ENCODE assay signal across 8 cellular contexts in genomic region chr19:49590071-49590970, GRCh38. TPM values are rescaled to one million over a fixed set of nuclear protein-coding genes. Genes with fewer than 3 reads are reported as not detected.
DNase-seq lines count a peak whose midpoint lies in the region.

No MANE protein-coding gene starts in this region.

- H3K4me1 ChIP-seq in HAP-1: no peaks in the 10 kb centered on the region

- DNase-seq in GDM1 (lab: John Stamatoyannopoulos, UW) (peak; percentile 96), HAP-1 (ENCODE audit: low spot score in 2 of 2) (peak; percentile 97 to 99), NAMALWA (ENCODE audit: low spot score) (peak; percentile 99), SK-N-MC (ENCODE audit: low read depth, low spot score) (peak; percentile 98), glomerular endothelial cell (ENCODE audit: extremely low read depth, low read depth, low spot score) (peak; percentile 75), occipital lobe (lab: John Stamatoyannopoulos, UW) (peak; percentile 83)

- H3K9me3 Mint-ChIP-seq in activated naive CD4-positive, alpha-beta T cell treated with anti-CD3 and anti-CD28 coated beads, Interleukin-2, amount 50 U/mL, for 24 hours: no peaks in the 10 kb centered on the region

- no peaks in the 10 kb centered on the region for H3K27me3 Mint-ChIP-seq in activated naive CD4-positive, alpha-beta T cell treated with anti-CD3 and anti-CD28 coated beads, Interleukin-2, amount 50 U/mL, for 24 hours

- H3K9me3 ChIP-seq in HAP-1 (no peaks in the 10 kb centered on the region), SK-N-MC (ENCODE audit: low read depth, low read length) (no peaks in the 10 kb centered on the region)

- H3K9ac ChIP-seq in SK-N-MC (ENCODE audit: insufficient read length): peak overlapping the region; percentile 96

- peaks cover 4% of the 10 kb centered on the region for H3K36me3 Mint-ChIP-seq in activated naive CD4-positive, alpha-beta T cell treated with anti-CD3 and anti-CD28 coated beads, Interleukin-2, amount 50 U/mL, for 24 hours

- H3K4me3 ChIP-seq in HAP-1 (peak overlapping the region; percentile 74), SK-N-MC (peak overlapping the region; percentile 100)

- in situ Hi-C loops in HAP-1 (cut with MboI; ENCODE audit: low sequenced_read_pairs): loop anchor here (10.0 kb wide), 1 partner anchor 84 kb away; the partner anchor contains the start of gene PRMT1

- H3K4me1 Mint-ChIP-seq in activated naive CD4-positive, alpha-beta T cell treated with anti-CD3 and anti-CD28 coated beads, Interleukin-2, amount 50 U/mL, for 24 hours: peaks cover 38% of the 10 kb centered on the region

- H3K36me3 ChIP-seq in HAP-1 (replicated peaks) (peaks cover 14% of the 10 kb centered on the region), SK-N-MC (ENCODE audit: insufficient read depth, low read length) (peaks cover 15% of the 10 kb centered on the region)

- H3K27ac ChIP-seq in SK-N-MC (peak overlapping the region; percentile 96), temporal lobe (ENCODE audit: low read depth, low read length) (peak overlapping the region; percentile 98)

- H3K27me3 ChIP-seq in HAP-1 (ENCODE audit: low read depth): no peaks in the 10 kb centered on the region

- H3K27ac Mint-ChIP-seq in activated naive CD4-positive, alpha-beta T cell treated with anti-CD3 and anti-CD28 coated beads, Interleukin-2, amount 50 U/mL, for 24 hours: peak overlapping the region; percentile 94

- peak overlapping the region; percentile 83 for H3K4me3 Mint-ChIP-seq in activated naive CD4-positive, alpha-beta T cell treated with anti-CD3 and anti-CD28 coated beads, Interleukin-2, amount 50 U/mL, for 24 hours

RNA-seq across cellular contexts. Expression of gene PRR12, which starts 0.7 kb away (rescaled TPM):
- total RNA-seq in glomerular endothelial cell (13.4 and 26.1 TPM in 2 replicates), occipital lobe (2.5 TPM), temporal lobe (7.9 TPM)

RNA-seq across cellular contexts. Expression of gene PRRG2, which starts 9.2 kb away (rescaled TPM):
- total RNA-seq in glomerular endothelial cell: 1.6 and 12.2 TPM in 2 replicates
- total RNA-seq in occipital lobe: 0.31 TPM
- 0.25 TPM for total RNA-seq in temporal lobe

RNA-seq across cellular contexts. Expression of gene NOSIP, which starts 10.0 kb away (rescaled TPM):
- total RNA-seq in glomerular endothelial cell (79.9 and 91.1 TPM in 2 replicates), occipital lobe (22.8 TPM), temporal lobe (21.4 TPM)

RNA-seq across cellular contexts. Expression of gene RRAS, which starts 49.6 kb away (rescaled TPM):
- total RNA-seq in glomerular endothelial cell: 110 and 120 TPM in 2 replicates
- 1.1 TPM for total RNA-seq in occipital lobe
- 0.98 TPM for total RNA-seq in temporal lobe

RNA-seq across cellular contexts. Expression of gene SCAF1, which starts 51.7 kb away (rescaled TPM):
- total RNA-seq in glomerular endothelial cell: 47.0 and 68.6 TPM in 2 replicates
- 11.5 TPM for total RNA-seq in occipital lobe
- total RNA-seq in temporal lobe: 17.0 TPM

Comparison
In these comparisons a context has a peak if more than half of its experiments do, and no peak if none do; other contexts are left out.
1. Peak in every context shown above with its lines: DNase-seq, H3K4me3 ChIP-seq and H3K27ac ChIP-seq.